24 cellular contexts compared by ENCODE assay signal in the genomic region with DNA sequence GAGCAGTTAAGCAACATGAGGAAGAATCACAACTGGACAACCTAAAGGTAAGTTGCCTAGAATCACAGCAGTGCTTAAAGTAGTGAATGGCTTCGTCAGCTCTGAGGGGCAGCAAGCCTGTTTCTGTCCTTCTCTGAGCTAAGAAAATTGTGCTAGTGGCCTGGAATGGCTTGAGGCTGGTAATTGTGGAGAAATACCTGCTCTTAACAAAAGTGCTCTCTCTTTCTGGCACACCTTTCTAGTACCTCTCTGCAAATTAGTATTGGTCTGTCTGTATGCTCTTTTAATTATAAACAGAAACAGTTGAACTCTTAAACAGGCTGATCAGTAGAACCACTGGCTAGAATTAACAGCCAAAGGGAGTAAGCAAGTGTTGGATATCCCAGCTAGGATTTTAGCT. TPM values are rescaled to one million over a fixed set of nuclear protein-coding genes. Genes with fewer than 3 reads are reported as not detected.
"Had no signal": no experiment of that assay in that cellular context is flagged by ENCODE, and none has a peak within 500 bp of the region (broad histone marks: within the 10 kb centered on the region; RNA-seq: fewer than 3 reads in every experiment).

No MANE protein-coding gene starts in this region.

- H3K4me3 ChIP-seq: ascending aorta, sigmoid colon, smooth muscle cell, tibial artery had no signal

- ATAC-seq: activated CD4-positive, alpha-beta T cell treated with anti-CD3 and anti-CD28 coated beads for 36 hours; left ventricle myocardium superior; WTC11 had no signal

- H3K9me3 Mint-ChIP-seq: activated naive CD4-positive, alpha-beta T cell treated with anti-CD3 and anti-CD28 coated beads, Interleukin-2, amount 10 ng/mL, durations not matched to agents 7 days and 5 days; immature natural killer cell; T-helper 1 cell treated with Interleukin-12 subunit alpha and Interleukin-12 subunit beta and Interleukin-4 antibody, amounts not matched to agents 30 μg/mL and 1 μg/mL, for 36 hours had no signal

- H3K27ac ChIP-seq: ascending aorta, sigmoid colon, tibial artery had no signal

- H3K9me3 ChIP-seq: ascending aorta, sigmoid colon, tibial artery had no signal

- DNase-seq: activated CD4-positive, alpha-beta T cell treated with anti-CD3 and anti-CD28 coated beads for 36 hours; activated CD4-positive, alpha-beta T cell treated with anti-CD3 and anti-CD28 coated beads, Interleukin-2, amount 50 U/mL, for 48 hours; activated CD8-positive, alpha-beta memory T cell treated with anti-CD3 and anti-CD28 coated beads, Interleukin-2, amount 50 U/mL, for 48 hours; activated effector memory CD4-positive, alpha-beta T cell treated with Interleukin-2 at 50 U/mL for 16 hours; activated naive CD4-positive, alpha-beta T cell treated with anti-CD3 and anti-CD28 coated beads, Interleukin-2, amount 10 ng/mL, durations not matched to agents 7 days and 5 days; activated T-cell treated with anti-CD3 and anti-CD28 coated beads, Interleukin-2, amount 50 U/mL, for 48 hours; central memory CD4-positive, alpha-beta T cell; dermis blood vessel endothelial cell; effector CD8-positive, alpha-beta T cell; foreskin melanocyte; immature natural killer cell; left ventricle myocardium superior; mesenchymal stem cell; nucleus accumbens; sigmoid colon; stimulated activated CD4-positive, alpha-beta T cell treated with anti-CD3 and anti-CD28 coated beads, Interleukin-15, amount 100 ng/mL, for 24 hours; stimulated activated naive CD4-positive, alpha-beta T cell treated with Interleukin-2 at 50 U/mL for 16 hours; T1000; tibial artery had no signal

- H3K4me3 Mint-ChIP-seq: activated CD4-positive, alpha-beta T cell treated with anti-CD3 and anti-CD28 coated beads for 36 hours; activated naive CD4-positive, alpha-beta T cell treated with anti-CD3 and anti-CD28 coated beads, Interleukin-2, amount 10 ng/mL, durations not matched to agents 7 days and 5 days; immature natural killer cell; T-helper 1 cell treated with Interleukin-12 subunit alpha and Interleukin-12 subunit beta and Interleukin-4 antibody, amounts not matched to agents 30 μg/mL and 1 μg/mL, for 36 hours; WTC11 had no signal

- H3K4me2 ChIP-seq: smooth muscle cell had no signal

- H3K36me3 ChIP-seq: ascending aorta, sigmoid colon, tibial artery had no signal

- H3K27ac Mint-ChIP-seq: activated CD4-positive, alpha-beta T cell treated with anti-CD3 and anti-CD28 coated beads for 36 hours; activated naive CD4-positive, alpha-beta T cell treated with anti-CD3 and anti-CD28 coated beads, Interleukin-2, amount 10 ng/mL, durations not matched to agents 7 days and 5 days; T-helper 1 cell treated with Interleukin-12 subunit alpha and Interleukin-12 subunit beta and Interleukin-4 antibody, amounts not matched to agents 30 μg/mL and 1 μg/mL, for 36 hours; WTC11 had no signal

- H3K27me3 Mint-ChIP-seq: activated CD4-positive, alpha-beta T cell treated with anti-CD3 and anti-CD28 coated beads for 36 hours; activated naive CD4-positive, alpha-beta T cell treated with anti-CD3 and anti-CD28 coated beads, Interleukin-2, amount 10 ng/mL, durations not matched to agents 7 days and 5 days had no signal

- FAIRE-seq: urothelium cell line had no signal

- H3K27me3 ChIP-seq: ascending aorta, sigmoid colon, tibial artery had no signal

RNA-seq across cellular contexts. Expression of a gene that starts 44.2 kb away (rescaled TPM):
- total RNA-seq: smooth muscle cell had no signal
